Comparison of ENCODE assay signal across 9 cellular contexts in genomic region chr5:91293131-91293530, GRCh38.
DNase-seq lines count a peak whose midpoint lies in the region; ATAC-seq, FAIRE-seq and TF ChIP-seq lines count a peak whose summit lies in the region.
"Had no signal": no experiment of that assay in that cellular context is flagged by ENCODE, and none has a peak within 500 bp of the region (broad histone marks: within the 10 kb centered on the region; RNA-seq: fewer than 3 reads in every experiment).

No MANE protein-coding gene starts in this region.

- no peaks in the 10 kb centered on the region for H3K27me3 ChIP-seq in stomach

- H3K4me3 ChIP-seq in stomach: no peak overlapping the region

- ATAC-seq in GM18499 (IDR thresholded peaks at IDR 0.05; ENCODE audit: insufficient read depth, unreplicated experiment) (peak; percentile 95), GM21737 (IDR thresholded peaks at IDR 0.05; ENCODE audit: unreplicated experiment) (peak; percentile 98)

- no peak for TF ChIP-seq POLR2A in stomach (IDR thresholded peaks at IDR 0.05)

- H3K27ac ChIP-seq in stomach (no peak overlapping the region), RWPE1 (no peak overlapping the region)

- H3K4me1 ChIP-seq in stomach: peaks cover 0 to 14% (median 7%) of the 10 kb centered on the region in 4 donors

- no peak for TF ChIP-seq EP300 in stomach (IDR thresholded peaks at IDR 0.05)

- POLR2A ChIA-PET in RWPE1 (lab: Yijun Ruan, JAX; ENCODE audit: low non-redundant PET): no interaction called here

- CTCF ChIA-PET in RWPE1 (lab: Yijun Ruan, JAX): no interaction called here

- H3K9me3 ChIP-seq in stomach: no peaks in the 10 kb centered on the region

- intact Hi-C loops in stomach (cut with DNase I; ENCODE audit: low total_unique reads): no loop called here

- TF ChIP-seq CTCF in stomach (IDR thresholded peaks at IDR 0.05) (no peak), RWPE1 (conservative IDR thresholded peaks at IDR 0.05; ENCODE audit: low read depth) (no peak)

- H3K36me3 ChIP-seq in stomach: no peaks in the 10 kb centered on the region

- FAIRE-seq in HTR-8/SVneo (lab: Jason Lieb, UNC): no peak

- peak; percentile 48 for DNase-seq in HTR-8/SVneo (ENCODE audit: insufficient read length, low spot score)
- DNase-seq in glomerular visceral epithelial cell (ENCODE audit: extremely low spot score): peak; percentile 97
- DNase-seq in stimulated activated CD4-positive, alpha-beta T cell treated with anti-CD3 and anti-CD28 coated beads, Interleukin-12 subunit alpha, Interleukin-12 subunit beta, amount 100 ng/mL, for 4 hours: no peak
- no peak for DNase-seq in stomach
- DNase-seq in RWPE1 (ENCODE audit: low spot score): no peak
- DNase-seq in NCI-H1105 (lab: John Stamatoyannopoulos, UW): no peak
- DNase-seq: activated CD8-positive, alpha-beta memory T cell treated with anti-CD3 and anti-CD28 coated beads, Interleukin-2, amount 50 U/mL, for 4 hours had no signal

Comparison
In these comparisons a context has a peak if more than half of its experiments do, and no peak if none do; other contexts are left out.
1. DNase-seq: peak in HTR-8/SVneo (single experiment) and glomerular visceral epithelial cell (single experiment); none in stimulated activated CD4-positive, alpha-beta T cell treated with anti-CD3 and anti-CD28 coated beads, Interleukin-12 subunit alpha, Interleukin-12 subunit beta, amount 100 ng/mL, for 4 hours (single experiment), stomach (single experiment), RWPE1 (single experiment) and NCI-H1105 (single experiment).